18 cellular contexts compared by ENCODE assay signal in genomic region chr2:52327641-52328040, GRCh38.
DNase-seq lines count a peak whose midpoint lies in the region; ATAC-seq, FAIRE-seq and TF ChIP-seq lines count a peak whose summit lies in the region.
"Had no signal": no experiment of that assay in that cellular context is flagged by ENCODE, and none has a peak within 500 bp of the region (broad histone marks: within the 10 kb centered on the region; RNA-seq: fewer than 3 reads in every experiment).

No MANE protein-coding gene starts in this region.

- CTCF ChIA-PET in HEK293 (lab: Yijun Ruan, JAX): interaction anchor here (0.8 kb wide), 1 partner anchor 10 kb away, joined by 3 read pairs; no protein-coding TSS in a partner anchor

- no peaks in the 10 kb centered on the region for H3K9me3 ChIP-seq in HEK293 (ENCODE audit: control insufficient read depth, insufficient read depth, low read depth, low read length)

- POLR2A ChIA-PET in HEK293 (lab: Yijun Ruan, JAX): no interaction called here

- DNase-seq in KBM-7 (peak; percentile 0), OCI-M1 (lab: John Stamatoyannopoulos, UW) (peak; percentile 8)
- DNase-seq in stimulated activated CD4-positive, alpha-beta T cell treated with anti-CD3 and anti-CD28 coated beads, Interleukin-4, amount 100 ng/mL, for 1 hour: no peak
- DNase-seq: C1 segment of cervical spinal cord; Calu3; CD4-positive, alpha-beta memory T cell; COR-L47; DMS79; EL; GDM1; GOT3; H7; HCEC 1CT had no signal

- H3K36me3 ChIP-seq in HEK293 (ENCODE audit: control insufficient read depth in 2 of 2, insufficient read depth in 1 of 2, low read length in 2 of 2): no peaks in the 10 kb centered on the region

- peak; percentile 33 for FAIRE-seq in endometrium (lab: Jason Lieb, UNC)
- FAIRE-seq: GM12891, GM18507 had no signal

- H3K27ac ChIP-seq in HEK293 (ENCODE audit: extremely low read depth, low read depth, low read length): no peak overlapping the region

- no peak for TF ChIP-seq CTCF in HEK293 (tag by site-specific recombination; IDR thresholded peaks at IDR 0.05)

- H3K4me1 ChIP-seq in HEK293 (ENCODE audit: control insufficient read depth, insufficient read depth, low read length): no peaks in the 10 kb centered on the region

- H3K4me3 ChIP-seq in HEK293 (ENCODE audit: low read depth, low read length): no peak overlapping the region

- in situ Hi-C loops in KBM-7 (cut with MboI; ENCODE audit: low pct_unique_long_range_greater_than_20kb, low sequenced_read_pairs): no loop called here

- ATAC-seq in GM21360 (IDR thresholded peaks at IDR 0.05; ENCODE audit: unreplicated experiment): no peak

TF ChIP-seq in HEK293, 187 proteins besides CTCF, POLR2A, EP300 and RAD21:
- TF ChIP-seq ATF2 (tag by site-specific recombination; IDR thresholded peaks at IDR 0.05; ENCODE audit: low read depth) (no peak), SETDB1 (IDR thresholded peaks at IDR 0.05; ENCODE audit: insufficient read length, low read length) (peak; percentile 39), ZNF585B (tag by site-specific recombination; IDR thresholded peaks at IDR 0.05) (no peak)
